Comparison of ENCODE assay signal across 17 cellular contexts in genomic region chr3:79200456-79200855, GRCh38.
"Had no signal": no experiment of that assay in that cellular context is flagged by ENCODE, and none has a peak within 500 bp of the region (broad histone marks: within the 10 kb centered on the region; RNA-seq: fewer than 3 reads in every experiment).

No MANE protein-coding gene starts in this region.

- H3K27ac ChIP-seq: adrenal gland, ascending aorta, pancreas, psoas muscle, right atrium auricular region, upper lobe of left lung, WERI-Rb-1 had no signal

- H3K27me3 ChIP-seq: adrenal gland, ascending aorta, pancreas, right atrium auricular region, upper lobe of left lung had no signal

- H3K4me1 ChIP-seq: adrenal gland, ascending aorta, pancreas, psoas muscle, right atrium auricular region, upper lobe of left lung had no signal

- H3K4me3 ChIP-seq: adrenal gland, ascending aorta, pancreas, psoas muscle, right atrium auricular region, upper lobe of left lung had no signal

- H3K9me3 ChIP-seq: adrenal gland, ascending aorta, pancreas, psoas muscle, upper lobe of left lung had no signal

- H3K36me3 ChIP-seq: adrenal gland, ascending aorta, pancreas, right atrium auricular region, upper lobe of left lung, WERI-Rb-1 had no signal

- FAIRE-seq: pancreas had no signal

- DNase-seq: activated CD4-positive, alpha-beta T cell treated with anti-CD3 and anti-CD28 coated beads for 1 hour; activated T-cell treated with anti-CD3 and anti-CD28 coated beads, Interleukin-2, amount 50 U/mL, for 24 hours; adrenal gland; dermis blood vessel endothelial cell; effector memory CD4-positive, alpha-beta T cell; glutamatergic neuron; hypothalamus; islet precursor cell; left cardiac atrium; pancreas; psoas muscle; stimulated activated CD4-positive, alpha-beta T cell treated with anti-CD3 and anti-CD28 coated beads, Interleukin-4, amount 100 ng/mL, for 24 hours; stimulated activated naive CD8-positive, alpha-beta T cell treated with anti-CD3 and anti-CD28 coated beads, Interleukin-15, Interleukin-2, amounts not matched to agents 100 U/mL and 50 U/mL, for 24 hours; upper lobe of left lung; WERI-Rb-1 had no signal
